15 cellular contexts compared by ENCODE assay signal in genomic region chr4:176125063-176125462, GRCh38.
"Had no signal": no experiment of that assay in that cellular context is flagged by ENCODE, and none has a peak within 500 bp of the region (broad histone marks: within the 10 kb centered on the region; RNA-seq: fewer than 3 reads in every experiment).

No MANE protein-coding gene starts in this region.

- H3K9me3 ChIP-seq: esophagus muscularis mucosa, psoas muscle had no signal

- ATAC-seq: left colon; left ventricle myocardium superior; naive thymus-derived CD4-positive, alpha-beta T cell; psoas muscle; sciatic nerve had no signal

- H3K79me2 ChIP-seq: hepatocyte had no signal

- H3K36me3 Mint-ChIP-seq: naive thymus-derived CD4-positive, alpha-beta T cell; type B pancreatic cell had no signal

- H3K4me1 Mint-ChIP-seq: nephron progenitor cell had no signal

- H3K27ac ChIP-seq: epithelial cell of prostate, esophagus muscularis mucosa, hepatocyte, psoas muscle had no signal

- H3K4me1 ChIP-seq: esophagus muscularis mucosa, psoas muscle had no signal

- H3K27me3 Mint-ChIP-seq: type B pancreatic cell had no signal

- H3K27ac Mint-ChIP-seq: naive thymus-derived CD4-positive, alpha-beta T cell; nephron progenitor cell; type B pancreatic cell had no signal

- H3K4me3 ChIP-seq: esophagus muscularis mucosa, hepatocyte, psoas muscle had no signal

- H3K4me2 ChIP-seq: hepatocyte had no signal

- DNase-seq: effector memory CD4-positive, alpha-beta T cell; foreskin melanocyte; head of caudate nucleus; left colon; left ventricle myocardium superior; naive thymus-derived CD4-positive, alpha-beta T cell; nephron progenitor cell; psoas muscle; retina; stimulated activated naive CD4-positive, alpha-beta T cell had no signal

- H3K9me3 Mint-ChIP-seq: naive thymus-derived CD4-positive, alpha-beta T cell; nephron progenitor cell; type B pancreatic cell had no signal

- H3K4me3 Mint-ChIP-seq: naive thymus-derived CD4-positive, alpha-beta T cell; nephron progenitor cell; type B pancreatic cell had no signal

- H3K36me3 ChIP-seq: esophagus muscularis mucosa had no signal

- H3K27me3 ChIP-seq: esophagus muscularis mucosa, hepatocyte had no signal
